Comparison of ENCODE assay signal across 9 cellular contexts in the genomic region with DNA sequence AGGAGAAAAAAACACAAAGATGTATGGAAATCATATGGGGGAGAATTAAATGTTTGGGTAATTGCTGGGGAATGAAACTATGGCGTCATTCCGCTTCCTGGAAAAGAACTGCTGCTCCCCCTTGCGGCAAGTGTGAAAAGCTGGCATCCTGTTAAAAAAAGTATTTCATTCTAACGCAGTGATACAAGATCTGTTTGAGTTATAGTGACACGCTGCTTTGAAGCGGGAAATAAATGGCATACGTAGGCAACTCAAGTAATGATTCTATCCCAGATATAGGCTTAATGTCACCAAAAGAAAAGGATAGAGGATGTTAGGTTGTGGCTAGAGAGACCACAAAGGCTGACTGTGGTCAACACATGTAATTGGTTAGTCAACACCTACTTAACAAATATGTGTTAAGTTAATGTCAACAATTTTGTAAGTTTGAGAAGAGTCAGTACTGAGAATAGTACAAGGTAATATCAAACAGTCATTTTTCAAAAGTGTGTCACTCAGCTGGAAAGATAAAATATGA.
DNase-seq lines count a peak whose midpoint lies in the region; ATAC-seq and TF ChIP-seq lines count a peak whose summit lies in the region.
"Had no signal": no experiment of that assay in that cellular context is flagged by ENCODE, and none has a peak within 500 bp of the region (broad histone marks: within the 10 kb centered on the region; RNA-seq: fewer than 3 reads in every experiment).

No MANE protein-coding gene starts in this region.

- no peaks in the 10 kb centered on the region for H3K9me3 ChIP-seq in cardiac muscle cell (ENCODE audit: low read depth)

- H3K27me3 ChIP-seq in cardiac muscle cell: no peaks in the 10 kb centered on the region

- no peaks in the 10 kb centered on the region for H3K4me1 ChIP-seq in cardiac muscle cell (ENCODE audit: low read depth)

- no peak overlapping the region for H3K27ac ChIP-seq in cardiac muscle cell

- peaks cover 10% of the 10 kb centered on the region for H3K4me1 Mint-ChIP-seq in activated T-helper 1 cell treated with anti-CD3 and anti-CD28 coated beads, Interleukin-12 subunit alpha, Interleukin-12 subunit beta, Interleukin-2, Interleukin-4 antibody, amounts not matched to agents 30 ng/mL and 10 ng/mL and 1 ng/mL, durations not matched to agents 14 hours and 24 hours and 36 hours (ENCODE audit: low read depth)

- H3K27me3 Mint-ChIP-seq in activated T-helper 1 cell treated with anti-CD3 and anti-CD28 coated beads, Interleukin-12 subunit alpha, Interleukin-12 subunit beta, Interleukin-2, Interleukin-4 antibody, amounts not matched to agents 30 ng/mL and 10 ng/mL and 1 ng/mL, durations not matched to agents 14 hours and 24 hours and 36 hours (ENCODE audit: insufficient read depth): peaks cover 11% of the 10 kb centered on the region

- intact Hi-C loops in activated T-helper 1 cell treated with anti-CD3 and anti-CD28 coated beads, Interleukin-12 subunit alpha, Interleukin-12 subunit beta, Interleukin-2, Interleukin-4 antibody, amounts not matched to agents 30 ng/mL and 10 ng/mL and 1 ng/mL, durations not matched to agents 14 hours and 24 hours and 36 hours (cut with micrococcal nuclease): loop anchor here (1.0 to 5.0 kb wide), 3 partner anchors 166 to 986 kb away; no protein-coding TSS in a partner anchor

- H3K4me3 Mint-ChIP-seq in activated T-helper 1 cell treated with anti-CD3 and anti-CD28 coated beads, Interleukin-12 subunit alpha, Interleukin-12 subunit beta, Interleukin-2, Interleukin-4 antibody, amounts not matched to agents 30 ng/mL and 10 ng/mL and 1 ng/mL, durations not matched to agents 14 hours and 24 hours and 36 hours: no peak overlapping the region

- DNase-seq in activated T-helper 1 cell treated with Interleukin-2 at 50 U/mL for 16 hours (ENCODE audit: low read depth) (peak; percentile 7), OCI-M2 (lab: John Stamatoyannopoulos, UW; ENCODE audit: unreplicated experiment) (peak; percentile 37), cardiac muscle cell (ENCODE audit: low read depth in 1 of 2, low spot score in 1 of 2) (peak; percentile 66 to 81), putamen (ENCODE audit: low spot score) (peak; percentile 12)
- DNase-seq in activated T-helper 1 cell treated with anti-CD3 and anti-CD28 coated beads, Interleukin-12 subunit alpha, Interleukin-12 subunit beta, Interleukin-2, Interleukin-4 antibody, amounts not matched to agents 30 ng/mL and 10 ng/mL and 1 ng/mL, durations not matched to agents 14 hours and 24 hours and 36 hours (ENCODE audit: low spot score): no peak
- DNase-seq in activated naive CD4-positive, alpha-beta T cell treated with Interleukin-2 at 50 U/mL for 16 hours: peak; percentile 38

- H3K36me3 Mint-ChIP-seq in activated T-helper 1 cell treated with anti-CD3 and anti-CD28 coated beads, Interleukin-12 subunit alpha, Interleukin-12 subunit beta, Interleukin-2, Interleukin-4 antibody, amounts not matched to agents 30 ng/mL and 10 ng/mL and 1 ng/mL, durations not matched to agents 14 hours and 24 hours and 36 hours (ENCODE audit: low read depth): no peaks in the 10 kb centered on the region

- no peaks in the 10 kb centered on the region for H3K9me3 Mint-ChIP-seq in activated T-helper 1 cell treated with anti-CD3 and anti-CD28 coated beads, Interleukin-12 subunit alpha, Interleukin-12 subunit beta, Interleukin-2, Interleukin-4 antibody, amounts not matched to agents 30 ng/mL and 10 ng/mL and 1 ng/mL, durations not matched to agents 14 hours and 24 hours and 36 hours

- no peaks in the 10 kb centered on the region for H3K36me3 ChIP-seq in cardiac muscle cell

- H3K27ac Mint-ChIP-seq in activated T-helper 1 cell treated with anti-CD3 and anti-CD28 coated beads, Interleukin-12 subunit alpha, Interleukin-12 subunit beta, Interleukin-2, Interleukin-4 antibody, amounts not matched to agents 30 ng/mL and 10 ng/mL and 1 ng/mL, durations not matched to agents 14 hours and 24 hours and 36 hours: no peak overlapping the region

- peak; percentile 73 for ATAC-seq in HG03442 (IDR thresholded peaks at IDR 0.05; ENCODE audit: unreplicated experiment)
- no peak for ATAC-seq in HG02973 (IDR thresholded peaks at IDR 0.05; ENCODE audit: unreplicated experiment)

- peak; percentile 85 for TF ChIP-seq CTCF in cardiac muscle cell (IDR thresholded peaks at IDR 0.05; ENCODE audit: low read depth, low read length)

- no peak overlapping the region for H3K4me3 ChIP-seq in cardiac muscle cell
- H3K4me3 ChIP-seq: skin epidermis had no signal
